Comparison of ENCODE assay signal across 10 cellular contexts in the genomic region with DNA sequence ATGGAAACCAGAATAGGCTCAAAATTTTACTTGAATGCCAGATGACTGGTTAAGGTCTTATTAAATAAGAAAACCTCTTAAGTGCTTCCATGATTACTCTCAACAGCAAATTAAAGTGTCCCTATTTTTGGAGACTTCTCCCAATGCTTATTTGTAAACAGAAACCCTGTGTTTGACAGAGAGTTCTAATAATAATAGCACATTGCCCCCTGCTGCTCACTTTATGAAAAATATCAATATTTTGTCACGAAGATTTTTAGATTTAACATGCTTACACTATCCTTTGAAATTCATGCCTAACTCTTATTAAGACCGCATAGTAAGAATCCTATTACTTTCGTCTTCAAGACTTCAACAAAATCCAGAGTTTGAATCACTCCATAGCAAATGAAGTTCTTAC.
DNase-seq lines count a peak whose midpoint lies in the region; ATAC-seq and TF ChIP-seq lines count a peak whose summit lies in the region.
"Had no signal": no experiment of that assay in that cellular context is flagged by ENCODE, and none has a peak within 500 bp of the region (broad histone marks: within the 10 kb centered on the region; RNA-seq: fewer than 3 reads in every experiment).

No MANE protein-coding gene starts in this region.

- no peaks in the 10 kb centered on the region for H4K20me1 ChIP-seq in KMS-11 (ENCODE audit: insufficient read depth)

- H3K4me3 Mint-ChIP-seq in stimulated activated memory B cell treated with anti-CD40 and anti-IgM and Interleukin-4, amounts not matched to agents 10 μg/mL and 1 μg/mL and 100 μg/mL, for 72 hours: no peak overlapping the region

- TF ChIP-seq RAD21 in liver (IDR thresholded peaks at IDR 0.05): peak; percentile 42 to 61

- peak; percentile 44 for DNase-seq in DMS53 (lab: John Stamatoyannopoulos, UW)
- DNase-seq in astrocyte of the cerebellum (ENCODE audit: low read depth): peak; percentile 18
- no peak for DNase-seq in T-helper 1 cell
- no peak for DNase-seq in activated CD4-positive, alpha-beta T cell treated with anti-CD3 and anti-CD28 coated beads for 48 hours

- no peaks in the 10 kb centered on the region for H3K36me3 ChIP-seq in KMS-11 (ENCODE audit: insufficient read depth)
- no peaks in the 10 kb centered on the region for H3K36me3 ChIP-seq in liver (ENCODE audit: control insufficient read depth in 4 of 4, insufficient read depth in 3 of 4, low read depth in 1 of 4, low read length in 3 of 4)

- TF ChIP-seq CTCF in KMS-11 (conservative IDR thresholded peaks at IDR 0.05; ENCODE audit: low read depth, low read length): peak; percentile 36; the same call in 1 of the 2 replicates
- TF ChIP-seq CTCF in astrocyte of the cerebellum (IDR thresholded peaks at IDR 0.05; ENCODE audit: low read depth, low read length, missing control alignments): no peak
- peak; percentile 20 for TF ChIP-seq CTCF in liver (IDR thresholded peaks at IDR 0.05; ENCODE audit: low read depth, low read length, missing input control)

- H3K4me2 ChIP-seq in KMS-11: no peak overlapping the region

- H3K9ac ChIP-seq in KMS-11 (no peak overlapping the region), liver (ENCODE audit: low read depth in 1 of 2, low read length in 2 of 2) (no peak overlapping the region)

- no peak for ATAC-seq in stimulated activated memory B cell treated with anti-CD40 and anti-IgM and Interleukin-4, amounts not matched to agents 10 μg/mL and 1 μg/mL and 100 μg/mL, for 72 hours
- ATAC-seq in HG03135 (IDR thresholded peaks at IDR 0.05; ENCODE audit: unreplicated experiment): no peak
- ATAC-seq: activated CD4-positive, CD25-positive, alpha-beta regulatory T cell treated with anti-CD3 and anti-CD28 coated beads, Interleukin-2, amount 50 U/mL, for 24 hours had no signal

- H3K27me3 ChIP-seq in KMS-11 (ENCODE audit: insufficient read depth, low read depth): no peaks in the 10 kb centered on the region
- no peaks in the 10 kb centered on the region for H3K27me3 ChIP-seq in liver (ENCODE audit: control insufficient read depth in 4 of 4, insufficient read depth in 4 of 4, low read length in 3 of 4)

- 64% methylated on average over 3 of the region's 3 CpGs for WGBS in liver

- H3K27ac ChIP-seq in KMS-11 (no peak overlapping the region), liver (ENCODE audit: low read depth in 1 of 2, low read length in 2 of 2) (no peak overlapping the region)
- H3K27ac ChIP-seq: skin epidermis had no signal

- H3K4me3 ChIP-seq in KMS-11 (IDR thresholded peaks at IDR 0.05; ENCODE audit: insufficient read depth, low read depth, low read length) (no peak overlapping the region), astrocyte of the cerebellum (ENCODE audit: low read depth, low read length) (no peak overlapping the region), liver (ENCODE audit: low read depth in 1 of 3, low read length in 3 of 3) (no peak overlapping the region)
- H3K4me3 ChIP-seq: skin epidermis had no signal

- no peaks in the 10 kb centered on the region for H3K4me1 Mint-ChIP-seq in stimulated activated memory B cell treated with anti-CD40 and anti-IgM and Interleukin-4, amounts not matched to agents 10 μg/mL and 1 μg/mL and 100 μg/mL, for 72 hours

- no peaks in the 10 kb centered on the region for H3K79me2 ChIP-seq in KMS-11 (ENCODE audit: insufficient read depth, low read depth)

- H3K27ac Mint-ChIP-seq in stimulated activated memory B cell treated with anti-CD40 and anti-IgM and Interleukin-4, amounts not matched to agents 10 μg/mL and 1 μg/mL and 100 μg/mL, for 72 hours: no peak overlapping the region

- H3K27me3 Mint-ChIP-seq in stimulated activated memory B cell treated with anti-CD40 and anti-IgM and Interleukin-4, amounts not matched to agents 10 μg/mL and 1 μg/mL and 100 μg/mL, for 72 hours: peaks cover 25% of the 10 kb centered on the region

- H2AFZ ChIP-seq in KMS-11 (ENCODE audit: low read depth): no peak overlapping the region

- no peaks in the 10 kb centered on the region for H3K4me1 ChIP-seq in KMS-11 (ENCODE audit: low read depth, poor library complexity, severe bottlenecking)
- no peaks in the 10 kb centered on the region for H3K4me1 ChIP-seq in liver (ENCODE audit: control insufficient read depth in 4 of 4, insufficient read depth in 4 of 4, low read length in 3 of 4)

- no peaks in the 10 kb centered on the region for H3K9me3 ChIP-seq in liver (ENCODE audit: control insufficient read depth in 4 of 4, low read length in 3 of 4)

- in situ Hi-C loops in astrocyte of the cerebellum (cut with HindIII; ENCODE audit: low sequenced_read_pairs): no loop called here

- no peaks in the 10 kb centered on the region for H3K36me3 Mint-ChIP-seq in stimulated activated memory B cell treated with anti-CD40 and anti-IgM and Interleukin-4, amounts not matched to agents 10 μg/mL and 1 μg/mL and 100 μg/mL, for 72 hours

- H3K9me3 Mint-ChIP-seq in stimulated activated memory B cell treated with anti-CD40 and anti-IgM and Interleukin-4, amounts not matched to agents 10 μg/mL and 1 μg/mL and 100 μg/mL, for 72 hours: no peaks in the 10 kb centered on the region

TF ChIP-seq in liver, 16 proteins besides CTCF, POLR2A, EP300 and RAD21:
- no peak for TF ChIP-seq NR2F2 (IDR thresholded peaks at IDR 0.05)
- no peak for TF ChIP-seq SP1 (IDR thresholded peaks at IDR 0.05)
- no peak for TF ChIP-seq ATF3 (IDR thresholded peaks at IDR 0.05)
- TF ChIP-seq YY1 (IDR thresholded peaks at IDR 0.05): no peak
- TF ChIP-seq TAF1 (conservative IDR thresholded peaks at IDR 0.05): no peak
- TF ChIP-seq HNF4G (IDR thresholded peaks at IDR 0.05): no peak
- no peak for TF ChIP-seq EGR1 (IDR thresholded peaks at IDR 0.05; ENCODE audit: low read depth in 2 of 2)
- no peak for TF ChIP-seq MAX (IDR thresholded peaks at IDR 0.05)
- no peak for TF ChIP-seq RXRA (IDR thresholded peaks at IDR 0.05)
- TF ChIP-seq GABPA (IDR thresholded peaks at IDR 0.05 in 1 of 2, conservative IDR thresholded peaks at IDR 0.05 in 1 of 2): no peak
- TF ChIP-seq HNF4A (conservative IDR thresholded peaks at IDR 0.05): no peak
- TF ChIP-seq, protein P1, sequence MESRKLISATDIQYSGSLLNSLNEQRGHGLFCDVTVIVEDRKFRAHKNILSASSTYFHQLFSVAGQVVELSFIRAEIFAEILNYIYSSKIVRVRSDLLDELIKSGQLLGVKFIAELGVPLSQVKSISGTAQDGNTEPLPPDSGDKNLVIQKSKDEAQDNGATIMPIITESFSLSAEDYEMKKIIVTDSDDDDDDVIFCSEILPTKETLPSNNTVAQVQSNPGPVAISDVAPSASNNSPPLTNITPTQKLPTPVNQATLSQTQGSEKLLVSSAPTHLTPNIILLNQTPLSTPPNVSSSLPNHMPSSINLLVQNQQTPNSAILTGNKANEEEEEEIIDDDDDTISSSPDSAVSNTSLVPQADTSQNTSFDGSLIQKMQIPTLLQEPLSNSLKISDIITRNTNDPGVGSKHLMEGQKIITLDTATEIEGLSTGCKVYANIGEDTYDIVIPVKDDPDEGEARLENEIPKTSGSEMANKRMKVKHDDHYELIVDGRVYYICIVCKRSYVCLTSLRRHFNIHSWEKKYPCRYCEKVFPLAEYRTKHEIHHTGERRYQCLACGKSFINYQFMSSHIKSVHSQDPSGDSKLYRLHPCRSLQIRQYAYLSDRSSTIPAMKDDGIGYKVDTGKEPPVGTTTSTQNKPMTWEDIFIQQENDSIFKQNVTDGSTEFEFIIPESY (IDR thresholded peaks at IDR 0.05): no peak
- no peak for TF ChIP-seq FOXA1 (IDR thresholded peaks at IDR 0.05)
- no peak for TF ChIP-seq FOXA2 (IDR thresholded peaks at IDR 0.05)
- no peak for TF ChIP-seq REST (IDR thresholded peaks at IDR 0.05)
- TF ChIP-seq JUND (IDR thresholded peaks at IDR 0.05): no peak

Comparison
In these comparisons a context has a peak if more than half of its experiments do, and no peak if none do; other contexts are left out.
1. DNase-seq: peak in DMS53 (single experiment) and astrocyte of the cerebellum (single experiment); none in T-helper 1 cell (0 of 5) and activated CD4-positive, alpha-beta T cell treated with anti-CD3 and anti-CD28 coated beads for 48 hours (single experiment).